In the genomic region with DNA sequence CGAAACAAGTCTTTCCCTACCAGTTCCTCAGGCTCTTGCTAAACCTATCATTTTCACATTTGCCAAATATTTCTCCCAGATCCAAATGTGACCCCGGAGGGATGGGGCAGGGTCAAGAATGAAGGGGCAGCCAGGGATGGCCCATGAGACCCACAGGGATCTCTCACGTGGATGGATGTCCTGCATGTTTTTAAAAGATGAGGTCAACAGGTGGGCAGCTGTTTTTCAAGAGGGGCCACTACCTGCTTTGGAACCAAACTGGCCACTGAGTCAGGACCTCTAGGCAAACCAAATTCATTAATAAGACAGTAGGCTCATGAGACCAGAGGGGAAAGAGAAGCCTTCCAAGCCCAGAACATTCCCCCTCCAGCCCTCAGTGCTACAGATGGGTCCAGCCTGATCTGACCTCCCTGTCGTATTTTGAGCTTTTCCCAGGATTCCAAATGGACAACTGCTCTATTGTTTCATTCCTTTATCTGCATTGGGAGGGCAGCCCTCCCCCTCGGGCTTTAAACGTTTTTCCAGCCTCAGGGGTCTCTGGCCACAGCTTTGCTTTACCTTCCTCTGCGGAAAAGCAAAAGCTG, we compare ENCODE assay signal across 13 cellular contexts.
DNase-seq lines count a peak whose midpoint lies in the region; ATAC-seq and TF ChIP-seq lines count a peak whose summit lies in the region.
"Had no signal": no experiment of that assay in that cellular context is flagged by ENCODE, and none has a peak within 500 bp of the region (broad histone marks: within the 10 kb centered on the region; RNA-seq: fewer than 3 reads in every experiment).

No MANE protein-coding gene starts in this region.

- no peaks in the 10 kb centered on the region for H3K27me3 ChIP-seq in breast epithelium
- H3K27me3 ChIP-seq in prostate gland (replicated peaks; ENCODE audit: insufficient read depth), result no peaks in the 10 kb centered on the region
- H3K27me3 ChIP-seq in uterus, result no peaks in the 10 kb centered on the region

- no peaks in the 10 kb centered on the region for H3K9me3 Mint-ChIP-seq in MCF 10A (ENCODE audit: unreplicated experiment)
- H3K9me3 Mint-ChIP-seq in WTC11, result peaks cover 6% of the 10 kb centered on the region; the same call in 1 of the 2 replicates

- intact Hi-C loops in breast epithelium (cut with DNase I; ENCODE audit: low total_unique reads), result no loop called here
- intact Hi-C loops in MCF 10A (cut with micrococcal nuclease), result loop anchor here (10.0 kb wide), 1 partner anchor 368 kb away; no protein-coding TSS in a partner anchor
- intact Hi-C loops in left ventricle myocardium superior (cut with micrococcal nuclease), result no loop called here
- intact Hi-C loops in prostate gland (cut with DNase I), result loop anchor here (5.0 kb wide), 1 partner anchor 250 kb away; a partner anchor contains a TSS
- intact Hi-C loops in uterus (cut with DNase I; ENCODE audit: low total_unique reads), result no loop called here

- peaks cover 4% of the 10 kb centered on the region for H3K36me3 Mint-ChIP-seq in MCF 10A (ENCODE audit: insufficient read depth, unreplicated experiment)
- no peaks in the 10 kb centered on the region for H3K36me3 Mint-ChIP-seq in WTC11
- H3K36me3 Mint-ChIP-seq: type B pancreatic cell had no signal

- peak overlapping the region in 2 of 3 donors; percentile 4 to 38 for H3K4me3 ChIP-seq in breast epithelium
- H3K4me3 ChIP-seq in prostate gland, result no peak overlapping the region
- no peak overlapping the region for H3K4me3 ChIP-seq in uterus

- H3K27ac ChIP-seq in breast epithelium (peak overlapping the region; percentile 77 to 83), prostate gland (peak overlapping the region; percentile 64 to 73), uterus (peak overlapping the region; percentile 70 to 76)
- H3K27ac ChIP-seq: WERI-Rb-1 had no signal

- H3K4me1 Mint-ChIP-seq in MCF 10A (ENCODE audit: insufficient read depth, unreplicated experiment), result peaks cover 42% of the 10 kb centered on the region
- H3K4me1 Mint-ChIP-seq in WTC11, result no peaks in the 10 kb centered on the region; the same call in 1 of the 2 replicates

- H3K4me3 Mint-ChIP-seq in MCF 10A (ENCODE audit: unreplicated experiment) (no peak overlapping the region), WTC11 (no peak overlapping the region)
- H3K4me3 Mint-ChIP-seq: naive thymus-derived CD4-positive, alpha-beta T cell; type B pancreatic cell had no signal

- DNase-seq in breast epithelium (ENCODE audit: low spot score in 2 of 2) (no peak), MCF 10A (ENCODE audit: unreplicated experiment) (no peak), left ventricle myocardium superior (no peak), prostate gland (ENCODE audit: low spot score) (no peak), uterus (no peak), WTC11 (ENCODE audit: low spot score) (no peak)
- no peak for DNase-seq in activated CD4-positive, alpha-beta T cell treated with anti-CD3 and anti-CD28 coated beads, Interleukin-2, amount 50 U/mL, for 1 hour
- DNase-seq: activated T-cell treated with anti-CD3 and anti-CD28 coated beads, Interleukin-2, amount 50 U/mL, for 48 hours; naive thymus-derived CD4-positive, alpha-beta T cell; stimulated activated CD4-positive, alpha-beta T cell treated with anti-CD3 and anti-CD28 coated beads, Interleukin-4, amount 100 ng/mL, for 4 hours; WERI-Rb-1 had no signal

- CTCF ChIA-PET in MCF 10A (lab: Yijun Ruan, JAX), result interaction anchor here (0.6 to 1.2 kb wide), 3 partner anchors 172 to 280 kb away, joined by 3 to 5 read pairs (median 3); no protein-coding TSS in a partner anchor
- CTCF ChIA-PET in WTC11 (lab: Charles Lee), result interaction anchor here (1.2 kb wide), 1 partner anchor 363 kb away, joined by 3 read pairs; no protein-coding TSS in a partner anchor

- peak; percentile 15 for ATAC-seq in left ventricle myocardium superior
- ATAC-seq in HG03442 (IDR thresholded peaks at IDR 0.05; ENCODE audit: unreplicated experiment), result no peak
- no peak for ATAC-seq in WTC11
- ATAC-seq: naive thymus-derived CD4-positive, alpha-beta T cell had no signal

- H3K27ac Mint-ChIP-seq in MCF 10A (ENCODE audit: low read depth, unreplicated experiment) (no peak overlapping the region), WTC11 (no peak overlapping the region)

- WGBS in prostate gland, result 19% methylated on average over 7 of the region's 7 CpGs

- TF ChIP-seq CTCF in breast epithelium (IDR thresholded peaks at IDR 0.05) (no peak), MCF 10A (IDR thresholded peaks at IDR 0.05; ENCODE audit: unreplicated experiment) (no peak), prostate gland (IDR thresholded peaks at IDR 0.05) (no peak), uterus (IDR thresholded peaks at IDR 0.05) (no peak), WTC11 (IDR thresholded peaks at IDR 0.05) (no peak)

- POLR2A ChIA-PET in MCF 10A (lab: Yijun Ruan, JAX) (interaction anchor here (1.1 to 1.5 kb wide), 2 partner anchors 12 to 91 kb away, joined by 4 read pairs; no protein-coding TSS in a partner anchor), WTC11 (lab: Charles Lee) (no interaction called here)

- H3K4me1 ChIP-seq in breast epithelium, result peaks cover 6 to 8% of the 10 kb centered on the region in 2 donors
- peaks cover 9% of the 10 kb centered on the region for H3K4me1 ChIP-seq in prostate gland (replicated peaks)
- H3K4me1 ChIP-seq in uterus, result peaks cover 4 to 9% of the 10 kb centered on the region in 2 donors

- no TSS peak for BruUV-seq in MCF 10A (replicated peaks; lab: Mats Ljungman, UMichigan)

- H3K36me3 ChIP-seq in breast epithelium (no peaks in the 10 kb centered on the region), prostate gland (no peaks in the 10 kb centered on the region), uterus (no peaks in the 10 kb centered on the region)
- H3K36me3 ChIP-seq: WERI-Rb-1 had no signal

- H3K9me3 ChIP-seq in breast epithelium, result no peaks in the 10 kb centered on the region
- H3K9me3 ChIP-seq in prostate gland, result no peaks in the 10 kb centered on the region
- no peaks in the 10 kb centered on the region for H3K9me3 ChIP-seq in uterus

- H3K27me3 Mint-ChIP-seq in MCF 10A (ENCODE audit: insufficient read depth, unreplicated experiment), result no peaks in the 10 kb centered on the region
- H3K27me3 Mint-ChIP-seq in WTC11 (ENCODE audit: low read depth), result no peaks in the 10 kb centered on the region
- H3K27me3 Mint-ChIP-seq: naive thymus-derived CD4-positive, alpha-beta T cell; type B pancreatic cell had no signal

- TF ChIP-seq POLR2A in breast epithelium (IDR thresholded peaks at IDR 0.05), result no peak
- TF ChIP-seq POLR2A in prostate gland (IDR thresholded peaks at IDR 0.05), result no peak
- no peak for TF ChIP-seq POLR2A in uterus (IDR thresholded peaks at IDR 0.05)

TF ChIP-seq in WTC11, 78 proteins besides CTCF, POLR2A, EP300 and RAD21:
- TF ChIP-seq TEAD1 (CRISPR knock-in tag; IDR thresholded peaks at IDR 0.05), result no peak
- TF ChIP-seq, protein P1, sequence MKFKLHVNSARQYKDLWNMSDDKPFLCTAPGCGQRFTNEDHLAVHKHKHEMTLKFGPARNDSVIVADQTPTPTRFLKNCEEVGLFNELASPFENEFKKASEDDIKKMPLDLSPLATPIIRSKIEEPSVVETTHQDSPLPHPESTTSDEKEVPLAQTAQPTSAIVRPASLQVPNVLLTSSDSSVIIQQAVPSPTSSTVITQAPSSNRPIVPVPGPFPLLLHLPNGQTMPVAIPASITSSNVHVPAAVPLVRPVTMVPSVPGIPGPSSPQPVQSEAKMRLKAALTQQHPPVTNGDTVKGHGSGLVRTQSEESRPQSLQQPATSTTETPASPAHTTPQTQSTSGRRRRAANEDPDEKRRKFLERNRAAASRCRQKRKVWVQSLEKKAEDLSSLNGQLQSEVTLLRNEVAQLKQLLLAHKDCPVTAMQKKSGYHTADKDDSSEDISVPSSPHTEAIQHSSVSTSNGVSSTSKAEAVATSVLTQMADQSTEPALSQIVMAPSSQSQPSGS (CRISPR knock-in tag; IDR thresholded peaks at IDR 0.05; ENCODE audit: borderline replicate concordance, low read depth), result no peak

Comparison
In these comparisons a context has a peak if more than half of its experiments do, and no peak if none do; other contexts are left out.
1. intact Hi-C loops: an anchor here in MCF 10A (10.0 kb wide) and prostate gland (5.0 kb wide); none called in breast epithelium, left ventricle myocardium superior and uterus.
2. H3K4me3 ChIP-seq: peak in breast epithelium (2 of 3); none in prostate gland (0 of 2) and uterus (0 of 2).
3. Peak in every context shown above with its lines, with median percentiles within 50 percentile points of each other: H3K27ac ChIP-seq.